ENCODE assay signal across 10 cellular contexts in genomic region chr1:66542811-66543767, GRCh38. TPM values are rescaled to one million over a fixed set of nuclear protein-coding genes. Genes with fewer than 3 reads are reported as not detected.
DNase-seq lines count a peak whose midpoint lies in the region; ATAC-seq and TF ChIP-seq lines count a peak whose summit lies in the region.
"Had no signal": no experiment of that assay in that cellular context is flagged by ENCODE, and none has a peak within 500 bp of the region (broad histone marks: within the 10 kb centered on the region; RNA-seq: fewer than 3 reads in every experiment).

No MANE protein-coding gene starts in this region.

- H3K27me3 ChIP-seq in ACC112 (ENCODE audit: insufficient read depth, low read length) (no peaks in the 10 kb centered on the region), mammary epithelial cell (ENCODE audit: insufficient read depth, low read length) (no peaks in the 10 kb centered on the region), right lobe of liver (no peaks in the 10 kb centered on the region)
- H3K27me3 ChIP-seq in effector memory CD4-positive, alpha-beta T cell (replicated peaks; ENCODE audit: control insufficient read depth, insufficient read depth, low read length, poor library complexity, severe bottlenecking) = no peaks in the 10 kb centered on the region
- H3K27me3 ChIP-seq: BLaER1 treated with 17β-estradiol and CSF1 and Interleukin-3, amounts not matched to agents 10 nM and 100 nM had no signal

- H3K4me1 Mint-ChIP-seq in CD14-positive monocyte = no peaks in the 10 kb centered on the region

- H3K79me2 ChIP-seq in ACC112 (ENCODE audit: control insufficient read depth, insufficient read depth, low read length, unreplicated experiment) (no peaks in the 10 kb centered on the region), mammary epithelial cell (ENCODE audit: insufficient read depth, low read length) (no peaks in the 10 kb centered on the region)

- no peak for TF ChIP-seq CTCF in mammary epithelial cell (conservative IDR thresholded peaks at IDR 0.05 in 1 of 2, IDR thresholded peaks at IDR 0.05 in 1 of 2; ENCODE audit: extremely low read depth in 1 of 2, insufficient read depth in 1 of 2, low read depth in 1 of 2, low read length in 2 of 2)
- TF ChIP-seq CTCF in right lobe of liver (IDR thresholded peaks at IDR 0.05) = no peak
- TF ChIP-seq CTCF in CD14-positive monocyte (IDR thresholded peaks at IDR 0.05) = no peak

- no peak for TF ChIP-seq POLR2A in right lobe of liver (IDR thresholded peaks at IDR 0.05)

- peaks cover 0 to 1% (median 0%) of the 10 kb centered on the region in 3 donors for H3K27me3 Mint-ChIP-seq in CD14-positive monocyte (ENCODE audit: low read depth in 3 of 3)

- H3K9me3 Mint-ChIP-seq in CD14-positive monocyte = no peaks in the 10 kb centered on the region

- peak; percentile 92 to 97 (median 94) for ATAC-seq in right lobe of liver
- ATAC-seq: K562 had no signal

- BruUV-seq in mammary epithelial cell (replicated peaks; lab: Mats Ljungman, UMichigan) = no TSS peak

- CTCF ChIA-PET in mammary epithelial cell (lab: Charles Lee; ENCODE audit: low non-redundant PET) = no interaction called here

- H3K4me3 ChIP-seq in ACC112 (ENCODE audit: low read depth, low read length) (peak overlapping the region; percentile 46; the same call in 1 of the 2 replicates), mammary epithelial cell (replicated peaks in 1 of 3; ENCODE audit: insufficient read depth in 1 of 3, low read depth in 2 of 3, low read length in 3 of 3) (no peak overlapping the region), right lobe of liver (no peak overlapping the region)
- no peak overlapping the region for H3K4me3 ChIP-seq in effector memory CD4-positive, alpha-beta T cell (ENCODE audit: insufficient read depth, low read depth, low read length, poor library complexity, severe bottlenecking)
- H3K4me3 ChIP-seq: BLaER1 treated with 17β-estradiol and CSF1 and Interleukin-3, amounts not matched to agents 10 nM and 100 nM; K562 had no signal

- H2AFZ ChIP-seq in ACC112 (ENCODE audit: low read length, unreplicated experiment) (peak overlapping the region; percentile 75), mammary epithelial cell (ENCODE audit: low read depth, low read length) (no peak overlapping the region)

- H3K9me3 ChIP-seq in mammary epithelial cell (replicated peaks; ENCODE audit: insufficient read depth, low read length) (no peaks in the 10 kb centered on the region), right lobe of liver (no peaks in the 10 kb centered on the region)
- no peaks in the 10 kb centered on the region for H3K9me3 ChIP-seq in effector memory CD4-positive, alpha-beta T cell (ENCODE audit: control insufficient read depth, low read length)
- H3K9me3 ChIP-seq: BLaER1 treated with 17β-estradiol and CSF1 and Interleukin-3, amounts not matched to agents 10 nM and 100 nM had no signal

- H3K9ac ChIP-seq in mammary epithelial cell (ENCODE audit: insufficient read depth, low read length) = no peak overlapping the region
- H3K9ac ChIP-seq: BLaER1 treated with 17β-estradiol and CSF1 and Interleukin-3, amounts not matched to agents 10 nM and 100 nM had no signal

- in situ Hi-C loops in mammary epithelial cell (cut with MboI; ENCODE audit: low sequenced_read_pairs in 2 of 2) = no loop called here

- WGBS in mammary epithelial cell (ENCODE audit: low coverage, missing lambda C conversion rate) = 43% methylated on average over 8 of the region's 8 CpGs
- 25% methylated on average over 8 of the region's 8 CpGs for WGBS in right lobe of liver (ENCODE audit: insufficient coverage, low coverage, low lambda C conversion rate, missing lambda C conversion rate)

- no peaks in the 10 kb centered on the region for H4K20me1 ChIP-seq in mammary epithelial cell (ENCODE audit: insufficient read depth, low read length)
- H4K20me1 ChIP-seq: BLaER1 treated with 17β-estradiol and CSF1 and Interleukin-3, amounts not matched to agents 10 nM and 100 nM had no signal

- H3K36me3 ChIP-seq in ACC112 (ENCODE audit: insufficient read depth, low read length) = no peaks in the 10 kb centered on the region
- no peaks in the 10 kb centered on the region for H3K36me3 ChIP-seq in mammary epithelial cell (ENCODE audit: insufficient read depth, low read length)
- no peaks in the 10 kb centered on the region for H3K36me3 ChIP-seq in right lobe of liver
- H3K36me3 ChIP-seq in effector memory CD4-positive, alpha-beta T cell (ENCODE audit: control insufficient read depth, insufficient read depth, low read length) = no peaks in the 10 kb centered on the region
- H3K36me3 ChIP-seq: BLaER1 treated with 17β-estradiol and CSF1 and Interleukin-3, amounts not matched to agents 10 nM and 100 nM had no signal

- H3K27ac ChIP-seq in ACC112 (ENCODE audit: low read depth, low read length) (peak overlapping the region; percentile 99), mammary epithelial cell (ENCODE audit: insufficient read depth, low read depth, low read length) (no peak overlapping the region), right lobe of liver (peak overlapping the region; percentile 18 to 69 (median 44))
- H3K27ac ChIP-seq in effector memory CD4-positive, alpha-beta T cell (ENCODE audit: insufficient read depth, low read length, poor library complexity, severe bottlenecking) = no peak overlapping the region
- H3K27ac ChIP-seq: BLaER1 treated with 17β-estradiol and CSF1 and Interleukin-3, amounts not matched to agents 10 nM and 100 nM had no signal

- no peak overlapping the region for H3K4me3 Mint-ChIP-seq in CD14-positive monocyte

- peak; percentile 65 to 77 for DNase-seq in NCI-H187 (lab: John Stamatoyannopoulos, UW)
- DNase-seq in mammary epithelial cell = peak; percentile 43
- peak; percentile 78 to 80 (median 78) for DNase-seq in right lobe of liver
- no peak for DNase-seq in CD14-positive monocyte (ENCODE audit: low spot score)
- no peak for DNase-seq in GM19238 (ENCODE audit: insufficient read length, low spot score)
- no peak for DNase-seq in stimulated activated CD4-positive, alpha-beta T cell treated with anti-CD3 and anti-CD28 coated beads, Interleukin-2, amount 100 ng/mL, for 24 hours
- DNase-seq in effector memory CD4-positive, alpha-beta T cell = no peak

- H3K4me1 ChIP-seq in ACC112 (ENCODE audit: control insufficient read depth, insufficient read depth, low read length, unreplicated experiment) = peaks cover 38% of the 10 kb centered on the region
- H3K4me1 ChIP-seq in mammary epithelial cell (ENCODE audit: insufficient read depth, low read length) = peaks cover 15% of the 10 kb centered on the region
- peaks cover 0 to 9% (median 5%) of the 10 kb centered on the region in 4 donors for H3K4me1 ChIP-seq in right lobe of liver
- H3K4me1 ChIP-seq in effector memory CD4-positive, alpha-beta T cell (ENCODE audit: control insufficient read depth, insufficient read depth, low read length, poor library complexity, severe bottlenecking) = no peaks in the 10 kb centered on the region
- H3K4me1 ChIP-seq: BLaER1 treated with 17β-estradiol and CSF1 and Interleukin-3, amounts not matched to agents 10 nM and 100 nM had no signal

- no peak overlapping the region for H3K4me2 ChIP-seq in mammary epithelial cell (ENCODE audit: insufficient read depth, low read depth, low read length)

- intact Hi-C loops in mammary epithelial cell (cut with micrococcal nuclease) = no loop called here
- intact Hi-C loops in right lobe of liver (cut with DNase I) = no loop called here
- intact Hi-C loops in CD14-positive monocyte (cut with micrococcal nuclease) = no loop called here

- dilution Hi-C loops in mammary epithelial cell (cut with HindIII; ENCODE audit: low sequenced_read_pairs) = no loop called here

- H3K27ac Mint-ChIP-seq in CD14-positive monocyte = no peak overlapping the region

- no peaks in the 10 kb centered on the region for H3K36me3 Mint-ChIP-seq in CD14-positive monocyte

RNA-seq across cellular contexts. Expression of gene SGIP1, which starts 9.1 kb away (rescaled TPM):
- total RNA-seq in mammary epithelial cell (not detected), right lobe of liver (1 to 10 TPM in 3 of 6 experiments, under 1 TPM in 2, not detected in 1; 0.09 to 1.3 (median 1.1) TPM)
- polyA plus RNA-seq in mammary epithelial cell (0.17 TPM), CD14-positive monocyte (not detected)
- not detected for polyA minus RNA-seq in mammary epithelial cell

Comparison
In these comparisons a context has a peak if more than half of its experiments do, and no peak if none do; other contexts are left out.
1. H3K27ac ChIP-seq: peak in ACC112 (single experiment) and right lobe of liver (3 of 3); none in mammary epithelial cell (single experiment) and effector memory CD4-positive, alpha-beta T cell (single experiment).
2. DNase-seq: peak in NCI-H187 (2 of 2), mammary epithelial cell (single experiment) and right lobe of liver (3 of 3); none in CD14-positive monocyte (single experiment), GM19238 (single experiment), stimulated activated CD4-positive, alpha-beta T cell treated with anti-CD3 and anti-CD28 coated beads, Interleukin-2, amount 100 ng/mL, for 24 hours (0 of 2) and effector memory CD4-positive, alpha-beta T cell (0 of 3).